In genomic region chr10:22986771-22987542, GRCh38 we compare ENCODE assay signal across 9 cellular contexts. TPM values are rescaled to one million over a fixed set of nuclear protein-coding genes. Genes with fewer than 3 reads are reported as not detected.
DNase-seq lines count a peak whose midpoint lies in the region; ATAC-seq, FAIRE-seq and TF ChIP-seq lines count a peak whose summit lies in the region.
"Had no signal": no experiment of that assay in that cellular context is flagged by ENCODE, and none has a peak within 500 bp of the region (broad histone marks: within the 10 kb centered on the region; RNA-seq: fewer than 3 reads in every experiment).

No MANE protein-coding gene starts in this region.

- TF ChIP-seq POLR2A in GM12878 (IDR thresholded peaks at IDR 0.05; ENCODE audit: low read depth, low read length) = no peak

- RAD21 ChIA-PET in GM12878 (lab: Charles Lee; ENCODE audit: unreplicated experiment) = interaction anchor here (0.7 to 1.3 kb wide), 4 partner anchors 413 to 999 kb away, joined by 3 to 6 read pairs (median 4); no protein-coding TSS in a partner anchor

- H4K20me1 ChIP-seq in GM12878 (ENCODE audit: control insufficient read depth, insufficient read depth) = no peaks in the 10 kb centered on the region

- BruUV-seq in GM12878 (replicated peaks; lab: Mats Ljungman, UMichigan) = no TSS peak

- H3K27me3 ChIP-seq in BJ (ENCODE audit: control insufficient read depth, insufficient read depth, low read length) (peaks cover 2% of the 10 kb centered on the region), GM12878 (replicated peaks in 1 of 2; ENCODE audit: control insufficient read depth in 2 of 2, insufficient read depth in 2 of 2, low read length in 1 of 2) (no peaks in the 10 kb centered on the region)

- SMC1A ChIA-PET in GM12878 (lab: Charles Lee; ENCODE audit: uncharacterized antibody, unreplicated experiment) = interaction anchor here (0.7 to 5.0 kb wide), 4 partner anchors 413 to 992 kb away, joined by 3 to 50 read pairs (median 18); no protein-coding TSS in a partner anchor

- no peaks in the 10 kb centered on the region for H3K79me2 ChIP-seq in GM12878 (ENCODE audit: control insufficient read depth, insufficient read depth, low read length)

- CTCF ChIA-PET in BJ (lab: Yijun Ruan, JAX) = interaction anchor here (1.0 to 5.8 kb wide), 7 partner anchors 15 to 993 kb away, joined by 3 to 75 read pairs (median 14); partner anchors contain the start of gene DNAJC1
- CTCF ChIA-PET in GM12878 (lab: Yijun Ruan, JAX) = interaction anchor here (0.6 to 5.5 kb wide), 11 partner anchors 8 to 1355 kb away, joined by 3 to 72 read pairs (median 5); no protein-coding TSS in a partner anchor

- peaks cover 8% of the 10 kb centered on the region for H3K27me3 Mint-ChIP-seq in T-helper 17 cell

- H3K4me3 Mint-ChIP-seq in T-helper 17 cell = no peak overlapping the region

- POLR2A ChIA-PET in BJ (lab: Charles Lee) = no interaction called here
- POLR2A ChIA-PET in GM12878 (lab: Charles Lee) = no interaction called here

- H2AFZ ChIP-seq in GM12878 (ENCODE audit: control insufficient read depth, low read depth, low read length) = no peak overlapping the region

- no peaks in the 10 kb centered on the region for H3K4me1 ChIP-seq in GM12878 (ENCODE audit: control insufficient read depth, insufficient read depth, low read length)

- H3K9me3 ChIP-seq in GM12878 (replicated peaks; ENCODE audit: control insufficient read depth, insufficient read depth, low read length) (no peaks in the 10 kb centered on the region; the same call in 2 of the 3 replicates), T-helper 17 cell (ENCODE audit: control insufficient read depth, low read length, poor library complexity, severe bottlenecking) (no peaks in the 10 kb centered on the region)

- intact Hi-C loops in GM12878 (cut with micrococcal nuclease; ENCODE audit: unreplicated experiment) = loop anchor here (5.0 kb wide), 6 partner anchors 275 to 730 kb away; partner anchors contain the start of genes BMI1 and PIP4K2A

- 4% methylated on average over 2 of the region's 2 CpGs for WGBS in GM12878 (ENCODE audit: insufficient coverage, insufficient replicate concordance, low lambda C conversion rate, missing lambda C conversion rate)

- H3K36me3 Mint-ChIP-seq in T-helper 17 cell (ENCODE audit: low read depth) = peaks cover 2% of the 10 kb centered on the region

- ATAC-seq in GM19372 (IDR thresholded peaks at IDR 0.05; ENCODE audit: low read depth, unreplicated experiment) (peak; percentile 59), GM12878 (peak; percentile 77), HG03521 (IDR thresholded peaks at IDR 0.05; ENCODE audit: unreplicated experiment) (no peak), T-helper 17 cell (no peak)

- no peak for TF ChIP-seq EP300 in GM12878 (IDR thresholded peaks at IDR 0.05; ENCODE audit: borderline replicate concordance in 1 of 2, control insufficient read depth in 1 of 2, low read depth in 2 of 2, low read length in 2 of 2)

- H3K4me2 ChIP-seq in GM12878 (ENCODE audit: control insufficient read depth, insufficient read depth) = no peak overlapping the region

- no peak overlapping the region for H3K9ac ChIP-seq in GM12878 (ENCODE audit: control insufficient read depth, insufficient read depth, low read length)

- DNase-seq in BJ (ENCODE audit: low read depth) (no peak), NCI-H1105 treated with DMSO at 0.1 percent for 48 hours (lab: John Stamatoyannopoulos, UW) (peak; percentile 47), GM12878 (ENCODE audit: low read depth, low spot score) (peak; percentile 24), medulla oblongata (ENCODE audit: extremely low spot score) (peak; percentile 85), SKM-1 treated with dmso at 0.1 percent for 144 hours (lab: John Stamatoyannopoulos, UW; ENCODE audit: unreplicated experiment) (no peak), T-helper 17 cell (no peak)

- H3K36me3 ChIP-seq in BJ (ENCODE audit: control insufficient read depth, insufficient read depth, low read length) (no peaks in the 10 kb centered on the region), GM12878 (ENCODE audit: control insufficient read depth in 2 of 2, insufficient read depth in 2 of 2, low read length in 1 of 2) (no peaks in the 10 kb centered on the region)

- FAIRE-seq in GM12878 (lab: Jason Lieb, UNC) = peak; percentile 88

- in situ Hi-C loops in GM12878 (cut with MboI) = loop anchor here (5.0 to 25.0 kb wide), 2 partner anchors 410 to 725 kb away; no protein-coding TSS in a partner anchor

- H3K27ac Mint-ChIP-seq in T-helper 17 cell = no peak overlapping the region

- peak; percentile 63 for TF ChIP-seq RAD21 in GM12878 (IDR thresholded peaks at IDR 0.05; ENCODE audit: insufficient read depth, low read depth, low read length)

- TF ChIP-seq CTCF in BJ (IDR thresholded peaks at IDR 0.05; ENCODE audit: insufficient read depth, low read depth, low read length) (peak; percentile 39), GM12878 (IDR thresholded peaks at IDR 0.05 in 2 of 3, conservative IDR thresholded peaks at IDR 0.05 in 1 of 3; ENCODE audit: control insufficient read depth in 2 of 3, extremely low read depth in 1 of 3, insufficient read depth in 1 of 3, low read depth in 3 of 3, low read length in 3 of 3) (peak; percentile 5 to 49 (median 21); a peak in 4 of 6 replicates)

- H3K27ac ChIP-seq in GM12878 (ENCODE audit: control insufficient read depth, insufficient read depth) = no peak overlapping the region
- H3K27ac ChIP-seq: epithelial cell of prostate had no signal

- H3K4me3 ChIP-seq in BJ (ENCODE audit: low read depth, low read length) = no peak overlapping the region
- no peak overlapping the region for H3K4me3 ChIP-seq in GM12878

- H3K4me1 Mint-ChIP-seq in T-helper 17 cell = peaks cover 5% of the 10 kb centered on the region

TF ChIP-seq in GM12878, 131 proteins besides CTCF, POLR2A, EP300 and RAD21:
- peak; percentile 57 for TF ChIP-seq SMC3 (IDR thresholded peaks at IDR 0.05; ENCODE audit: borderline replicate concordance, low read length)
- peak; percentile 65; the same call in 1 of the 2 replicates for TF ChIP-seq SPI1 (IDR thresholded peaks at IDR 0.05; ENCODE audit: borderline replicate concordance, insufficient read depth, low read depth, low read length)
- TF ChIP-seq, protein P1, sequence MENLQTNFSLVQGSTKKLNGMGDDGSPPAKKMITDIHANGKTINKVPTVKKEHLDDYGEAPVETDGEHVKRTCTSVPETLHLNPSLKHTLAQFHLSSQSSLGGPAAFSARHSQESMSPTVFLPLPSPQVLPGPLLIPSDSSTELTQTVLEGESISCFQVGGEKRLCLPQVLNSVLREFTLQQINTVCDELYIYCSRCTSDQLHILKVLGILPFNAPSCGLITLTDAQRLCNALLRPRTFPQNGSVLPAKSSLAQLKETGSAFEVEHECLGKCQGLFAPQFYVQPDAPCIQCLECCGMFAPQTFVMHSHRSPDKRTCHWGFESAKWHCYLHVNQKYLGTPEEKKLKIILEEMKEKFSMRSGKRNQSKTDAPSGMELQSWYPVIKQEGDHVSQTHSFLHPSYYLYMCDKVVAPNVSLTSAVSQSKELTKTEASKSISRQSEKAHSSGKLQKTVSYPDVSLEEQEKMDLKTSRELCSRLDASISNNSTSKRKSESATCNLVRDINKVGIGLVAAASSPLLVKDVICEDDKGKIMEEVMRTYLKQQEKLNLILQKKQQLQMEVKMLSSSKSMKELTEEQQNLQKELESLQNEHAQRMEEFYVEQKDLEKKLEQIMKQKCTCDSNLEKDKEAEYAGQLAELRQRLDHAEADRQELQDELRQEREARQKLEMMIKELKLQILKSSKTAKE (IDR thresholded peaks at IDR 0.05; ENCODE audit: low read depth, poor library complexity, severe bottlenecking) = peak; percentile 38
- TF ChIP-seq NBN (IDR thresholded peaks at IDR 0.05) = no peak

RNA-seq across cellular contexts. Expression of gene ARMC3, which starts 59.1 kb away (rescaled TPM):
- polyA plus RNA-seq in BJ (2011; rRNA removed) (not detected in 2 replicates), GM12878 (2011; rRNA removed) (not detected in 2 replicates), GM12878 (2014; fragmentation: Illumina TruSeq; extraction: Trizol) (0.01 TPM in 1 of 2 replicates, not detected in the other), GM12878 (2014; fragmentation: Nextera tagmentation; extraction: Ambion mirVana) (not detected), GM12878 (2014; rRNA removed) (not detected in 2 replicates), GM12878 (2016; fragmentation: Nextera tagmentation; extraction: Ambion mirVana) (not detected)
- not detected in 2 replicates for polyA minus RNA-seq in BJ (2011; rRNA and poly(A)+ RNA removed)
- total RNA-seq in GM12878 (2013; cell fraction: nucleolus; rRNA removed) = not detected in 2 replicates
- total RNA-seq in GM12878 (2014; rRNA removed) (0.06 TPM in 1 of 2 replicates, not detected in the other), GM12878 (2014; rRNA removed; fragmentation: Illumina TruSeq; extraction: Trizol) (not detected in 2 replicates), GM12878 (2021) (not detected in 2 replicates), T-helper 17 cell (1 to 10 TPM in 1 of 2 donors, not detected in 1; 5.0 TPM)
- not detected for polyA plus RNA-seq in GM12878 (2011; ENCODE audit: low read depth)
- polyA plus RNA-seq in GM12878 (2011; cell fraction: cytosol; rRNA removed) = not detected in 2 replicates
- not detected in 2 replicates for polyA plus RNA-seq in GM12878 (2011; cell fraction: nucleus; rRNA removed)
- not detected in 2 replicates for polyA plus RNA-seq in GM12878 (2012)
- not detected in 2 replicates for polyA minus RNA-seq in GM12878 (2011; rRNA and poly(A)+ RNA removed)
- not detected in 2 replicates for polyA minus RNA-seq in GM12878 (2011; cell fraction: cytosol; rRNA and poly(A)+ RNA removed)
- polyA minus RNA-seq in GM12878 (2011; cell fraction: nucleus; rRNA and poly(A)+ RNA removed) = not detected in 2 replicates

Comparison
In these comparisons a context has a peak if more than half of its experiments do, and no peak if none do; other contexts are left out.
1. DNase-seq: peak in NCI-H1105 treated with DMSO at 0.1 percent for 48 hours (single experiment), GM12878 (single experiment) and medulla oblongata (single experiment); none in BJ (single experiment), SKM-1 treated with dmso at 0.1 percent for 144 hours (single experiment) and T-helper 17 cell (0 of 3).
2. ATAC-seq: peak in GM19372 (single experiment) and GM12878 (single experiment); none in HG03521 (single experiment) and T-helper 17 cell (single experiment).